ENCODE assay signal across 1 cellular context in the genomic region with DNA sequence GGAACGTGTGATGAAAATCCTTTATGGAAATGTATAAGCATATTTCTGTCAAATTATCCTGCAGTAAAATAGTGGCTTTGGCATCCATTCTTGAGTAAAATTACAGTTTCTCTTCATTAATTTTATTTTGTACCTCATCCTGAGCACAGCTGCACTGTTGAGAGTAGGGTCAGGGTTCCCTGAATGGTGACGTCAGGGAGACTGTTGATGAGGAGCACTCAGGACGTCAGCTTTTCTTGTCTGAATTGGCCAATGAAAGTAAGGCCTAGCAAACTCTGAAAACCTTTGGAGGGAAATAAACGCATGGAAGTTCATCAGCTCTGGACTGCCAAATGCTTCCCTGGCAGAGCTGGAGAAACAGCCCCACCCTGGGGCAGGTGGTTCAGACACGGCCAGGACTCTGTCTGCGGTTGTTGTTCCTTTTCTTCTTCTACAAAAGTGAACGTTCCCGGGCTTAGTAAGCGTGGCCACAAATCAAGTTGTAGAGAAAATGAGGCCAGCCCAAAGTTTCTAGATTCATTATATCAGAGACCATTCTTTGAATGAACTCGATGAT.
TF ChIP-seq lines count a peak whose summit lies in the region.

No MANE protein-coding gene starts in this region.

TF ChIP-seq in HepG2, 621 proteins besides CTCF, POLR2A, EP300 and RAD21 (continued from another document):
- TF ChIP-seq, protein P1, sequence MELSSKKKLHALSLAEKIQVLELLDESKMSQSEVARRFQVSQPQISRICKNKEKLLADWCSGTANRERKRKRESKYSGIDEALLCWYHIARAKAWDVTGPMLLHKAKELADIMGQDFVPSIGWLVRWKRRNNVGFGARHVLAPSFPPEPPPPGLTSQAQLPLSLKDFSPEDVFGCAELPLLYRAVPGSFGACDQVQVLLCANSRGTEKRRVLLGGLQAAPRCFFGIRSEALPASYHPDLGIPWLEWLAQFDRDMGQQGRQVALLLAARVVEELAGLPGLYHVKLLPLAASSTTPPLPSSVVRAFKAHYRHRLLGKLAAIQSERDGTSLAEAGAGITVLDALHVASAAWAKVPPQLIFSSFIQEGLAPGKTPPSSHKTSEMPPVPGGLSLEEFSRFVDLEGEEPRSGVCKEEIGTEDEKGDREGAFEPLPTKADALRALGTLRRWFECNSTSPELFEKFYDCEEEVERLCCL (CRISPR knock-in tag; IDR thresholded peaks at IDR 0.05; ENCODE audit: borderline replicate concordance) = no peak
- TF ChIP-seq ZNF451 (CRISPR knock-in tag; IDR thresholded peaks at IDR 0.05) (no peak), ZNF512B (CRISPR knock-in tag; IDR thresholded peaks at IDR 0.05; ENCODE audit: borderline replicate concordance) (no peak), HOXD1 (CRISPR knock-in tag; IDR thresholded peaks at IDR 0.05) (no peak), ATF7 (IDR thresholded peaks at IDR 0.05) (peak; percentile 80), ATF7 (CRISPR knock-in tag; IDR thresholded peaks at IDR 0.05) (no peak), ZNF7 (CRISPR knock-in tag; IDR thresholded peaks at IDR 0.05) (no peak)
- TF ChIP-seq, protein P2, sequence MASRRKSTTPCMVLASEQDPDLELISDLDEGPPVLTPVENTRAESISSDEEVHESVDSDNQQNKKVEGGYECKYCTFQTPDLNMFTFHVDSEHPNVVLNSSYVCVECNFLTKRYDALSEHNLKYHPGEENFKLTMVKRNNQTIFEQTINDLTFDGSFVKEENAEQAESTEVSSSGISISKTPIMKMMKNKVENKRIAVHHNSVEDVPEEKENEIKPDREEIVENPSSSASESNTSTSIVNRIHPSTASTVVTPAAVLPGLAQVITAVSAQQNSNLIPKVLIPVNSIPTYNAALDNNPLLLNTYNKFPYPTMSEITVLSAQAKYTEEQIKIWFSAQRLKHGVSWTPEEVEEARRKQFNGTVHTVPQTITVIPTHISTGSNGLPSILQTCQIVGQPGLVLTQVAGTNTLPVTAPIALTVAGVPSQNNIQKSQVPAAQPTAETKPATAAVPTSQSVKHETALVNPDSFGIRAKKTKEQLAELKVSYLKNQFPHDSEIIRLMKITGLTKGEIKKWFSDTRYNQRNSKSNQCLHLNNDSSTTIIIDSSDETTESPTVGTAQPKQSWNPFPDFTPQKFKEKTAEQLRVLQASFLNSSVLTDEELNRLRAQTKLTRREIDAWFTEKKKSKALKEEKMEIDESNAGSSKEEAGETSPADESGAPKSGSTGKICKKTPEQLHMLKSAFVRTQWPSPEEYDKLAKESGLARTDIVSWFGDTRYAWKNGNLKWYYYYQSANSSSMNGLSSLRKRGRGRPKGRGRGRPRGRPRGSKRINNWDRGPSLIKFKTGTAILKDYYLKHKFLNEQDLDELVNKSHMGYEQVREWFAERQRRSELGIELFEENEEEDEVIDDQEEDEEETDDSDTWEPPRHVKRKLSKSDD (CRISPR knock-in tag; IDR thresholded peaks at IDR 0.05; ENCODE audit: low read depth) = no peak
